ENCODE assay signal across 8 cellular contexts in genomic region chr13:107211073-107211472, GRCh38.
DNase-seq lines count a peak whose midpoint lies in the region; ATAC-seq, FAIRE-seq and TF ChIP-seq lines count a peak whose summit lies in the region.

No MANE protein-coding gene starts in this region.

- H3K27ac ChIP-seq in ACC112 (ENCODE audit: low read depth, low read length) (no peak overlapping the region), K562 (ENCODE audit: extremely low read depth, low read depth, low read length) (no peak overlapping the region)

- in situ Hi-C loops in K562 (cut with MboI), result loop anchor here (5.0 kb wide), 1 partner anchor 946 kb away; no protein-coding TSS in a partner anchor

- H2AFZ ChIP-seq in ACC112 (ENCODE audit: low read length, unreplicated experiment) (no peak overlapping the region), K562 (ENCODE audit: low read depth, low read length) (no peak overlapping the region)

- WGBS in K562 (ENCODE audit: insufficient coverage, low coverage, missing lambda C conversion rate), result 0% methylated on average over 8 of the region's 8 CpGs

- H3K9me3 ChIP-seq in K562 (replicated peaks; ENCODE audit: control insufficient read depth, insufficient read depth, low read depth, low read length), result no peaks in the 10 kb centered on the region

- POLR2A ChIA-PET in K562 (lab: Yijun Ruan, JAX), result no interaction called here

- CTCF ChIA-PET in K562 (lab: Yijun Ruan, JAX; ENCODE audit: low intra/inter-chr PET ratio), result interaction anchor here (0.7 to 0.9 kb wide), 2 partner anchors 600 to 1684 kb away, joined by 3 read pairs; no protein-coding TSS in a partner anchor

- no peaks in the 10 kb centered on the region for H3K36me3 ChIP-seq in ACC112 (ENCODE audit: insufficient read depth, low read length)
- no peaks in the 10 kb centered on the region for H3K36me3 ChIP-seq in K562 (ENCODE audit: control insufficient read depth, insufficient read depth, low read length)

- H3K27me3 ChIP-seq in ACC112 (ENCODE audit: insufficient read depth, low read length) (no peaks in the 10 kb centered on the region), K562 (ENCODE audit: control insufficient read depth in 2 of 2, insufficient read depth in 2 of 2, low read length in 2 of 2) (no peaks in the 10 kb centered on the region)

- intact Hi-C loops in K562 (cut with micrococcal nuclease), result loop anchor here (1.0 to 2.0 kb wide), 2 partner anchors 440 to 944 kb away; no protein-coding TSS in a partner anchor

- no peaks in the 10 kb centered on the region for H4K20me1 ChIP-seq in K562 (replicated peaks; ENCODE audit: control insufficient read depth, insufficient read depth, low read length)

- H3K4me2 ChIP-seq in K562 (ENCODE audit: insufficient read depth, low read length), result no peak overlapping the region

- FAIRE-seq in K562 (lab: Jason Lieb, UNC), result peak; percentile 40

- peak; percentile 97 for DNase-seq in NCI-H1105 (lab: John Stamatoyannopoulos, UW)
- peak; percentile 79 for DNase-seq in SK-N-DZ (ENCODE audit: low spot score)
- peak; percentile 35 to 60 (median 43) for DNase-seq in K562 (ENCODE audit: extremely low read depth in 1 of 4, low spot score in 3 of 4)
- peak; percentile 58 for DNase-seq in iPS DF 4.7 (ENCODE audit: extremely low read depth, low spot score)
- peak; percentile 83 for DNase-seq in smooth muscle cell of the brain vasculature (ENCODE audit: low read depth, low spot score)

- no TSS peak for BruUV-seq in K562 (replicated peaks; lab: Mats Ljungman, UMichigan)

- peak; percentile 97 for ATAC-seq in GM18502 (IDR thresholded peaks at IDR 0.05; ENCODE audit: poor library complexity, unreplicated experiment)
- peak; percentile 98 for ATAC-seq in HG02852 (IDR thresholded peaks at IDR 0.05; ENCODE audit: unreplicated experiment)
- peak; percentile 91 for ATAC-seq in K562

- H3K79me2 ChIP-seq in ACC112 (ENCODE audit: control insufficient read depth, insufficient read depth, low read length, unreplicated experiment) (no peaks in the 10 kb centered on the region), K562 (ENCODE audit: control insufficient read depth, insufficient read depth, low read length) (no peaks in the 10 kb centered on the region)

- H3K4me1 ChIP-seq in ACC112 (ENCODE audit: control insufficient read depth, insufficient read depth, low read length, unreplicated experiment), result peaks cover 5% of the 10 kb centered on the region
- no peaks in the 10 kb centered on the region for H3K4me1 ChIP-seq in K562 (replicated peaks in 1 of 2; ENCODE audit: control insufficient read depth in 2 of 2, insufficient read depth in 2 of 2, low read length in 2 of 2)

- TF ChIP-seq POLR2A in K562 (conservative IDR thresholded peaks at IDR 0.05), result no peak

- TF ChIP-seq RAD21 in K562 (CRISPR knock-in tag; conservative IDR thresholded peaks at IDR 0.05 in 1 of 2, IDR thresholded peaks at IDR 0.05 in 1 of 2), result peak; percentile 43 to 63

- no peak overlapping the region for H3K9ac ChIP-seq in K562 (ENCODE audit: insufficient read depth in 1 of 2, low read depth in 2 of 2, low read length in 2 of 2)

- H3K9me1 ChIP-seq in K562 (ENCODE audit: control insufficient read depth, insufficient read depth, low read length), result no peaks in the 10 kb centered on the region

- H3K4me3 ChIP-seq in ACC112 (ENCODE audit: low read depth, low read length) (peak overlapping the region; percentile 73), K562 (no peak overlapping the region)

- TF ChIP-seq CTCF in K562 (IDR thresholded peaks at IDR 0.05 in 2 of 3, conservative IDR thresholded peaks at IDR 0.05 in 1 of 3; ENCODE audit: insufficient read depth in 2 of 3, low read depth in 1 of 3, low read length in 3 of 3), result peak; percentile 70 to 82 (median 73)

- no peak for TF ChIP-seq EP300 in K562 (IDR thresholded peaks at IDR 0.05; ENCODE audit: low read length)

TF ChIP-seq in K562, 482 proteins besides CTCF, POLR2A, EP300 and RAD21 (continues in another document):
- TF ChIP-seq E2F5 (CRISPR knock-in tag; IDR thresholded peaks at IDR 0.05) (no peak), THRAP3 (IDR thresholded peaks at IDR 0.05; ENCODE audit: borderline replicate concordance) (no peak), ZNF280A (IDR thresholded peaks at IDR 0.05; ENCODE audit: low read depth, partially characterized antibody) (no peak), REST (CRISPR knock-in tag; IDR thresholded peaks at IDR 0.05; ENCODE audit: low read depth) (no peak), NCOA6 (IDR thresholded peaks at IDR 0.05) (no peak), CLOCK (CRISPR knock-in tag; IDR thresholded peaks at IDR 0.05; ENCODE audit: borderline replicate concordance) (no peak), DEAF1 (CRISPR knock-in tag; IDR thresholded peaks at IDR 0.05) (0 out of 2 replicates have a peak, but pooled peaks have one; percentile 8), SMC3 (conservative IDR thresholded peaks at IDR 0.05; ENCODE audit: insufficient read depth, low read depth, low read length) (0 out of 2 replicates have a peak, but pooled peaks have one; percentile 29), TRIM28 (IDR thresholded peaks at IDR 0.05) (no peak)

Comparison
In these comparisons a context has a peak if more than half of its experiments do, and no peak if none do; other contexts are left out.
1. DNase-seq: peak in every context shown above with its lines; median percentile 97 in NCI-H1105; 83 in smooth muscle cell of the brain vasculature; 79 in SK-N-DZ; 58 in iPS DF 4.7; 43 in K562.